In genomic region chr2:236793041-236794011, GRCh38 we compare ENCODE assay signal across 23 cellular contexts.
"Had no signal": no experiment of that assay in that cellular context is flagged by ENCODE, and none has a peak within 500 bp of the region (broad histone marks: within the 10 kb centered on the region; RNA-seq: fewer than 3 reads in every experiment).

No MANE protein-coding gene starts in this region.

- H3K27ac ChIP-seq: brain microvascular endothelial cell, right atrium auricular region had no signal

- H3K4me3 Mint-ChIP-seq: activated CD8-positive, alpha-beta T cell treated with anti-CD3 and anti-CD28 coated beads for 36 hours; activated naive CD8-positive, alpha-beta T cell; central memory CD8-positive, alpha-beta T cell; naive thymus-derived CD4-positive, alpha-beta T cell; type B pancreatic cell had no signal

- H3K27ac Mint-ChIP-seq: activated CD8-positive, alpha-beta T cell treated with anti-CD3 and anti-CD28 coated beads for 36 hours; activated naive CD8-positive, alpha-beta T cell; naive thymus-derived CD4-positive, alpha-beta T cell; progenitor cell of endocrine pancreas; type B pancreatic cell had no signal

- H3K36me3 ChIP-seq: brain microvascular endothelial cell, right atrium auricular region had no signal

- H3K36me3 Mint-ChIP-seq: activated naive CD8-positive, alpha-beta T cell; naive thymus-derived CD4-positive, alpha-beta T cell; type B pancreatic cell had no signal

- H3K9me3 ChIP-seq: mucosa of descending colon, right atrium auricular region had no signal

- H3K4me1 ChIP-seq: right atrium auricular region had no signal

- DNase-seq: activated CD4-positive, alpha-beta T cell treated with anti-CD3 and anti-CD28 coated beads for 4 hours; activated CD8-positive, alpha-beta T cell treated with anti-CD3 and anti-CD28 coated beads for 36 hours; activated gamma-delta T cell treated with Interleukin-2 at 50 U/mL for 16 hours; activated T-cell treated with anti-CD3 and anti-CD28 coated beads, Interleukin-2, amount 50 U/mL, for 48 hours; brain microvascular endothelial cell; effector CD8-positive, alpha-beta T cell; foreskin melanocyte; head of caudate nucleus; left colon; mucosa of descending colon; naive thymus-derived CD4-positive, alpha-beta T cell; nucleus accumbens; small intestine; stimulated activated CD4-positive, alpha-beta T cell treated with anti-CD3 and anti-CD28 coated beads, Interleukin-4, amount 100 ng/mL, for 4 hours; stimulated activated CD8-positive, alpha-beta memory T cell treated with anti-CD3 and anti-CD28 coated beads, Interleukin-4, amount 100 ng/mL, for 48 hours; stimulated activated naive CD4-positive, alpha-beta T cell treated with Interleukin-2 at 50 U/mL for 16 hours; substantia nigra; T-helper 2 cell had no signal

- H3K27me3 ChIP-seq: right atrium auricular region had no signal

- H3K4me1 Mint-ChIP-seq: central memory CD8-positive, alpha-beta T cell; naive thymus-derived CD4-positive, alpha-beta T cell had no signal

- H3K4me3 ChIP-seq: mucosa of descending colon, right atrium auricular region had no signal

- H3K27me3 Mint-ChIP-seq: activated CD8-positive, alpha-beta T cell treated with anti-CD3 and anti-CD28 coated beads for 36 hours; type B pancreatic cell had no signal

- H3K9me3 Mint-ChIP-seq: activated CD8-positive, alpha-beta T cell treated with anti-CD3 and anti-CD28 coated beads for 36 hours; central memory CD8-positive, alpha-beta T cell had no signal

- ATAC-seq: activated CD8-positive, alpha-beta T cell treated with anti-CD3 and anti-CD28 coated beads for 36 hours; left colon; mucosa of descending colon; naive thymus-derived CD4-positive, alpha-beta T cell had no signal
